In genomic region chr14:88901199-88901588, GRCh38 we compare ENCODE assay signal across 24 cellular contexts.
"Had no signal": no experiment of that assay in that cellular context is flagged by ENCODE, and none has a peak within 500 bp of the region (broad histone marks: within the 10 kb centered on the region; RNA-seq: fewer than 3 reads in every experiment).

No MANE protein-coding gene starts in this region.

- H3K9me3 ChIP-seq: left lung, neutrophil, thoracic aorta had no signal

- H3K27ac ChIP-seq: foreskin keratinocyte, heart right ventricle, left lung, neutrophil, skin epidermis, thoracic aorta, VCaP had no signal

- ATAC-seq: esophagus mucosa; left lung; natural killer cell treated with Interleukin-12 subunit alpha and Interleukin-12 subunit beta and Interleukin-15 and Interleukin-18, amount 100 ng/mL, for 72 hours; sciatic nerve; stimulated activated naive CD8-positive, alpha-beta T cell treated with anti-CD3 and anti-CD28 coated beads, Interleukin-15, Interleukin-2, amounts not matched to agents 100 U/mL and 50 U/mL, for 24 hours had no signal

- DNase-seq: activated CD4-positive, alpha-beta T cell treated with anti-CD3 and anti-CD28 coated beads for 48 hours; activated CD4-positive, alpha-beta T cell treated with anti-CD3 and anti-CD28 coated beads, Interleukin-2, amount 50 U/mL, for 48 hours; activated CD8-positive, alpha-beta memory T cell treated with anti-CD3 and anti-CD28 coated beads for 24 hours; activated effector memory CD4-positive, alpha-beta T cell treated with Interleukin-2 at 50 U/mL for 16 hours; activated naive CD4-positive, alpha-beta T cell treated with Interleukin-2 at 50 U/mL for 16 hours; anterior cingulate cortex; endodermal cell; left lung; mesendoderm; stimulated activated CD4-positive, alpha-beta T cell treated with anti-CD3 and anti-CD28 coated beads, Interleukin-12 subunit alpha, Interleukin-12 subunit beta, amount 100 ng/mL, for 4 hours; stimulated activated CD4-positive, alpha-beta T cell treated with anti-CD3 and anti-CD28 coated beads, Interleukin-4, amount 100 ng/mL, for 1 hour; stimulated activated naive CD8-positive, alpha-beta T cell treated with anti-CD3 and anti-CD28 coated beads, Interleukin-15, Interleukin-2, amounts not matched to agents 100 U/mL and 50 U/mL, for 24 hours; T-helper 9 cell; trophoblast cell had no signal

- H3K27me3 ChIP-seq: heart right ventricle, left lung had no signal

- H3K36me3 ChIP-seq: heart right ventricle, left lung, neutrophil, thoracic aorta had no signal

- H3K4me1 ChIP-seq: foreskin keratinocyte, left lung had no signal

- H3K4me3 ChIP-seq: heart right ventricle, left lung, lung, skin epidermis, thoracic aorta had no signal
